ENCODE assay signal across 22 cellular contexts in genomic region chr4:174152717-174153466, GRCh38.
DNase-seq lines count a peak whose midpoint lies in the region; ATAC-seq and TF ChIP-seq lines count a peak whose summit lies in the region.
"Had no signal": no experiment of that assay in that cellular context is flagged by ENCODE, and none has a peak within 500 bp of the region (broad histone marks: within the 10 kb centered on the region; RNA-seq: fewer than 3 reads in every experiment).

No MANE protein-coding gene starts in this region.

- no peak for TF ChIP-seq CTCF in SK-N-SH (IDR thresholded peaks at IDR 0.05)
- TF ChIP-seq CTCF in hepatocyte (IDR thresholded peaks at IDR 0.05; ENCODE audit: poor library complexity): no peak

- peak overlapping the region; percentile 55; the same call in 1 of the 2 replicates for H2AFZ ChIP-seq in GM23248
- peak overlapping the region; percentile 14; the same call in 1 of the 2 replicates for H2AFZ ChIP-seq in SK-N-SH (ENCODE audit: low read depth)
- H2AFZ ChIP-seq in hepatocyte: no peak overlapping the region
- H2AFZ ChIP-seq: PC-9 had no signal

- H3K36me3 ChIP-seq in GM23248 (ENCODE audit: low read depth) (no peaks in the 10 kb centered on the region), SK-N-SH (replicated peaks in 1 of 2; ENCODE audit: control insufficient read depth in 1 of 2, insufficient read depth in 2 of 2, low read length in 1 of 2) (no peaks in the 10 kb centered on the region), hepatocyte (replicated peaks; ENCODE audit: insufficient read depth, low read depth) (no peaks in the 10 kb centered on the region), skeletal muscle satellite cell (ENCODE audit: insufficient read depth, low read length) (no peaks in the 10 kb centered on the region)
- H3K36me3 ChIP-seq: neutrophil, thoracic aorta had no signal

- no peaks in the 10 kb centered on the region for H4K20me1 ChIP-seq in GM23248 (ENCODE audit: insufficient read depth)
- no peaks in the 10 kb centered on the region for H4K20me1 ChIP-seq in SK-N-SH (ENCODE audit: insufficient read depth)
- H4K20me1 ChIP-seq in hepatocyte (ENCODE audit: insufficient read depth, poor library complexity, severe bottlenecking): no peaks in the 10 kb centered on the region

- 97 to 98% methylated on average over 2 of the region's 2 CpGs for WGBS in GM23248 (ENCODE audit: low coverage in 1 of 2, low lambda C conversion rate in 2 of 2, missing lambda C conversion rate in 2 of 2), 2 experiments
- 43% methylated on average over 2 of the region's 2 CpGs for WGBS in SK-N-SH (ENCODE audit: low lambda C conversion rate)
- WGBS in hepatocyte (ENCODE audit: low lambda C conversion rate, missing lambda C conversion rate): 55% methylated on average over 2 of the region's 2 CpGs

- POLR2A ChIA-PET in SK-N-SH (lab: Yijun Ruan, JAX): interaction anchor here (0.6 to 3.6 kb wide), 15 partner anchors 8 to 783 kb away, joined by 3 to 29 read pairs (median 5); partner anchors contain the start of genes HAND2 and SAP30

- DNase-seq in GM23248 (no peak), SK-N-SH (no peak), hepatocyte (ENCODE audit: low spot score) (no peak), NCI-H2029 (lab: John Stamatoyannopoulos, UW) (no peak)
- DNase-seq in stimulated activated naive B cell treated with anti-CD40 and anti-IgM and Interleukin-4, amounts not matched to agents 10 μg/mL and 1 μg/mL and 100 μg/mL, for 72 hours: no peak
- no peak for DNase-seq in stimulated activated CD4-positive, alpha-beta T cell treated with anti-CD3 and anti-CD28 coated beads, Interleukin-1b, Interleukin-23, amount 100 ng/mL, for 48 hours
- DNase-seq: activated CD4-positive, CD25-positive, alpha-beta regulatory T cell treated with anti-CD3 and anti-CD28 coated beads, Interleukin-2, amount 50 U/mL, for 72 hours; activated naive CD8-positive, alpha-beta T cell treated with anti-CD3 and anti-CD28 coated beads, Interleukin-2, amount 50 U/mL, for 24 hours; CD8-positive, alpha-beta memory T cell; foreskin melanocyte; NCI-H1417 treated with DMSO at 0.1 percent for 48 hours; NCI-H2171; NCI-H82; PC-9; stimulated activated CD4-positive, alpha-beta T cell treated with anti-CD3 and anti-CD28 coated beads, Interleukin-12 subunit alpha, Interleukin-12 subunit beta, amount 100 ng/mL, for 4 hours had no signal

- H3K27me3 ChIP-seq in GM23248 (replicated peaks; ENCODE audit: insufficient read depth) (no peaks in the 10 kb centered on the region), SK-N-SH (ENCODE audit: insufficient read depth) (no peaks in the 10 kb centered on the region), hepatocyte (no peaks in the 10 kb centered on the region), skeletal muscle satellite cell (ENCODE audit: control insufficient read depth, insufficient read depth, low read length) (no peaks in the 10 kb centered on the region)

- no peaks in the 10 kb centered on the region for H3K9me3 Mint-ChIP-seq in stimulated activated naive B cell treated with anti-CD40 and anti-IgM and Interleukin-4, amounts not matched to agents 10 μg/mL and 1 μg/mL and 100 μg/mL, for 72 hours
- H3K9me3 Mint-ChIP-seq: activated naive CD8-positive, alpha-beta T cell treated with anti-CD3 and anti-CD28 coated beads, Interleukin-2, amount 50 U/mL, for 24 hours; CD8-positive, alpha-beta memory T cell; dendritic cell treated with granulocyte-macrophage colony-stimulating factor and Interleukin-4, amounts not matched to agents 40 ng/mL and 50 ng/mL, for 4 days had no signal

- H3K9ac ChIP-seq in GM23248: no peak overlapping the region
- no peak overlapping the region for H3K9ac ChIP-seq in SK-N-SH
- H3K9ac ChIP-seq in skeletal muscle satellite cell (ENCODE audit: low read depth, low read length): no peak overlapping the region

- no peak overlapping the region for H3K4me3 ChIP-seq in GM23248
- no peak overlapping the region for H3K4me3 ChIP-seq in SK-N-SH (ENCODE audit: low read depth in 2 of 2, low read length in 1 of 2)
- no peak overlapping the region for H3K4me3 ChIP-seq in hepatocyte
- no peak overlapping the region for H3K4me3 ChIP-seq in skeletal muscle satellite cell (ENCODE audit: low read length)
- H3K4me3 ChIP-seq: PC-9, thoracic aorta had no signal

- no peaks in the 10 kb centered on the region for H3K9me2 ChIP-seq in GM23248 (ENCODE audit: insufficient read depth)
- H3K9me2 ChIP-seq in SK-N-SH: no peaks in the 10 kb centered on the region
- H3K9me2 ChIP-seq in hepatocyte (replicated peaks; ENCODE audit: insufficient read depth): no peaks in the 10 kb centered on the region

- H3F3A ChIP-seq in GM23248 (ENCODE audit: insufficient read depth) (no peaks in the 10 kb centered on the region), SK-N-SH (replicated peaks; ENCODE audit: insufficient read depth) (peaks cover 18% of the 10 kb centered on the region)

- in situ Hi-C loops in GM23248 (cut with MboI): loop anchor here (10.0 kb wide), 1 partner anchor 628 kb away; no protein-coding TSS in a partner anchor

- H3K4me2 ChIP-seq in GM23248 (ENCODE audit: unreplicated experiment): no peak overlapping the region
- peak overlapping the region; percentile 8; the same call in 1 of the 2 replicates for H3K4me2 ChIP-seq in SK-N-SH
- H3K4me2 ChIP-seq in hepatocyte: peak overlapping the region; percentile 11
- peak overlapping the region; percentile 28 for H3K4me2 ChIP-seq in skeletal muscle satellite cell (ENCODE audit: low read length)
- H3K4me2 ChIP-seq: PC-9 had no signal

- H3K27ac Mint-ChIP-seq in stimulated activated naive B cell treated with anti-CD40 and anti-IgM and Interleukin-4, amounts not matched to agents 10 μg/mL and 1 μg/mL and 100 μg/mL, for 72 hours: no peak overlapping the region
- H3K27ac Mint-ChIP-seq: activated naive CD8-positive, alpha-beta T cell treated with anti-CD3 and anti-CD28 coated beads, Interleukin-2, amount 50 U/mL, for 24 hours; CD8-positive, alpha-beta memory T cell; dendritic cell treated with granulocyte-macrophage colony-stimulating factor and Interleukin-4, amounts not matched to agents 40 ng/mL and 50 ng/mL, for 4 days had no signal

- H3K4me1 Mint-ChIP-seq in stimulated activated naive B cell treated with anti-CD40 and anti-IgM and Interleukin-4, amounts not matched to agents 10 μg/mL and 1 μg/mL and 100 μg/mL, for 72 hours: no peaks in the 10 kb centered on the region
- H3K4me1 Mint-ChIP-seq: activated naive CD8-positive, alpha-beta T cell treated with anti-CD3 and anti-CD28 coated beads, Interleukin-2, amount 50 U/mL, for 24 hours; CD8-positive, alpha-beta memory T cell had no signal

- no peak for TF ChIP-seq RAD21 in SK-N-SH (IDR thresholded peaks at IDR 0.05; ENCODE audit: low read length)

- H3K79me2 ChIP-seq in GM23248 (ENCODE audit: insufficient read depth) (no peaks in the 10 kb centered on the region), SK-N-SH (ENCODE audit: insufficient read depth) (no peaks in the 10 kb centered on the region), hepatocyte (no peaks in the 10 kb centered on the region)

- peak in 1 of 2 experiments; percentile 71; a peak in 2 of 4 replicates for TF ChIP-seq EP300 in SK-N-SH (IDR thresholded peaks at IDR 0.05; ENCODE audit: borderline replicate concordance in 1 of 2, low read depth in 1 of 2, low read length in 1 of 2)

- CTCF ChIA-PET in SK-N-SH (lab: Yijun Ruan, JAX): interaction anchor here (0.7 to 4.3 kb wide), 13 partner anchors 8 to 834 kb away, joined by 3 to 14 read pairs (median 5); no protein-coding TSS in a partner anchor

- ATAC-seq in stimulated activated naive B cell treated with anti-CD40 and anti-IgM and Interleukin-4, amounts not matched to agents 10 μg/mL and 1 μg/mL and 100 μg/mL, for 72 hours (replicated peaks): no peak
- no peak for ATAC-seq in GM19328 (IDR thresholded peaks at IDR 0.05; ENCODE audit: unreplicated experiment)
- ATAC-seq: activated naive CD8-positive, alpha-beta T cell treated with anti-CD3 and anti-CD28 coated beads, Interleukin-2, amount 50 U/mL, for 24 hours; HepG2; left lobe of liver had no signal

- peaks cover 0 to 15% of the 10 kb centered on the region in 2 donors for H3K27me3 Mint-ChIP-seq in stimulated activated naive B cell treated with anti-CD40 and anti-IgM and Interleukin-4, amounts not matched to agents 10 μg/mL and 1 μg/mL and 100 μg/mL, for 72 hours

- no peak overlapping the region for H3K27ac ChIP-seq in GM23248
- H3K27ac ChIP-seq in SK-N-SH (ENCODE audit: low read depth in 2 of 2, low read length in 1 of 2): peak overlapping the region; percentile 21 to 100; a peak in 3 of 4 replicates
- peak overlapping the region; percentile 68 for H3K27ac ChIP-seq in hepatocyte
- H3K27ac ChIP-seq: neutrophil, PC-9, thoracic aorta had no signal

- no peak overlapping the region for H3K4me3 Mint-ChIP-seq in stimulated activated naive B cell treated with anti-CD40 and anti-IgM and Interleukin-4, amounts not matched to agents 10 μg/mL and 1 μg/mL and 100 μg/mL, for 72 hours
- H3K4me3 Mint-ChIP-seq: activated naive CD8-positive, alpha-beta T cell treated with anti-CD3 and anti-CD28 coated beads, Interleukin-2, amount 50 U/mL, for 24 hours; CD8-positive, alpha-beta memory T cell; dendritic cell treated with granulocyte-macrophage colony-stimulating factor and Interleukin-4, amounts not matched to agents 40 ng/mL and 50 ng/mL, for 4 days had no signal

- H3K4me1 ChIP-seq in GM23248 (ENCODE audit: insufficient read depth) (no peaks in the 10 kb centered on the region), SK-N-SH (ENCODE audit: control insufficient read depth in 1 of 2, insufficient read depth in 2 of 2, low read depth in 1 of 2, low read length in 1 of 2) (peaks cover 40 to 54% of the 10 kb centered on the region in 2 experiments; a peak in 3 of 4 replicates), hepatocyte (ENCODE audit: insufficient read depth) (no peaks in the 10 kb centered on the region), skeletal muscle satellite cell (ENCODE audit: control insufficient read depth, insufficient read depth, low read length) (peaks cover 29% of the 10 kb centered on the region)

- no peaks in the 10 kb centered on the region for H3K36me3 Mint-ChIP-seq in stimulated activated naive B cell treated with anti-CD40 and anti-IgM and Interleukin-4, amounts not matched to agents 10 μg/mL and 1 μg/mL and 100 μg/mL, for 72 hours
- H3K36me3 Mint-ChIP-seq: CD8-positive, alpha-beta memory T cell had no signal

- H3K9me3 ChIP-seq in GM23248 (ENCODE audit: low read depth): no peaks in the 10 kb centered on the region
- H3K9me3 ChIP-seq in SK-N-SH: no peaks in the 10 kb centered on the region
- no peaks in the 10 kb centered on the region for H3K9me3 ChIP-seq in hepatocyte (ENCODE audit: low read depth)
- H3K9me3 ChIP-seq in skeletal muscle satellite cell (replicated peaks; ENCODE audit: low read length): no peaks in the 10 kb centered on the region
- H3K9me3 ChIP-seq: neutrophil, thoracic aorta had no signal

TF ChIP-seq in SK-N-SH, 30 proteins besides CTCF, POLR2A, EP300 and RAD21 (continues in another document):
- no peak for TF ChIP-seq NRF1 (IDR thresholded peaks at IDR 0.05; ENCODE audit: low read depth, low read length)
- TF ChIP-seq RXRA (IDR thresholded peaks at IDR 0.05; ENCODE audit: borderline replicate concordance, low read depth): no peak
